8 cellular contexts compared by ENCODE assay signal in genomic region chr17:8056232-8056975, GRCh38. TPM values are rescaled to one million over a fixed set of nuclear protein-coding genes. Genes with fewer than 3 reads are reported as not detected.
A peak's percentile ranks its signal among the peaks of the same experiment; 100 is the strongest.
DNase-seq lines count a peak whose midpoint lies in the region; ATAC-seq and TF ChIP-seq lines count a peak whose summit lies in the region.

No MANE protein-coding gene starts in this region.

- H3K4me3 ChIP-seq in GM12865 (ENCODE audit: low read depth, low read length) (no peak overlapping the region), smooth muscle cell (peak overlapping the region; percentile 18), HAP-1 (no peak overlapping the region)

- H3K27me3 Mint-ChIP-seq in WTC11 (ENCODE audit: low read depth): peaks cover 27% of the 10 kb centered on the region

- no peak overlapping the region for H2AFZ ChIP-seq in smooth muscle cell (ENCODE audit: low read depth)

- POLR2A ChIA-PET in WTC11 (lab: Charles Lee): no interaction called here

- in situ Hi-C loops in HAP-1 (cut with MboI; ENCODE audit: low sequenced_read_pairs): loop anchor here (5.0 to 25.0 kb wide), 2 partner anchors 139 to 681 kb away; partner anchors contain the start of genes CCDC42 and RNF227

- intact Hi-C loops in left cardiac atrium (cut with DNase I): loop anchor here (5.0 to 10.0 kb wide), 3 partner anchors 62 to 232 kb away; no protein-coding TSS in a partner anchor

- H3K4me2 ChIP-seq in smooth muscle cell: peak overlapping the region; percentile 50

- DNase-seq in GM12865 (ENCODE audit: low read depth): peak; percentile 71
- DNase-seq in HK-2 (ENCODE audit: unreplicated experiment): peak; percentile 24
- peak; percentile 8 for DNase-seq in WTC11 (ENCODE audit: low spot score)
- no peak for DNase-seq in left cardiac atrium
- DNase-seq in smooth muscle cell (lab: John Stamatoyannopoulos, UW; ENCODE audit: unreplicated experiment): no peak
- DNase-seq in retina: no peak
- no peak for DNase-seq in NCI-H1048 (lab: John Stamatoyannopoulos, UW)
- DNase-seq in HAP-1 (ENCODE audit: low spot score in 2 of 2): no peak

- H3K9me3 Mint-ChIP-seq in WTC11: no peaks in the 10 kb centered on the region

- H3K27me3 ChIP-seq in smooth muscle cell (ENCODE audit: low read depth) (peaks cover 26% of the 10 kb centered on the region), HAP-1 (ENCODE audit: low read depth) (peaks cover 6% of the 10 kb centered on the region; the same call in 1 of the 2 replicates)

- 25% methylated on average over 14 of the region's 14 CpGs for WGBS in smooth muscle cell (ENCODE audit: low lambda C conversion rate)

- TF ChIP-seq CTCF in GM12865 (IDR thresholded peaks at IDR 0.05; ENCODE audit: insufficient read depth, low read depth, low read length, missing control alignments) (no peak), WTC11 (IDR thresholded peaks at IDR 0.05) (no peak), smooth muscle cell (IDR thresholded peaks at IDR 0.05; ENCODE audit: borderline replicate concordance, insufficient read depth, poor library complexity, severe bottlenecking) (no peak)

- H3K4me1 Mint-ChIP-seq in WTC11: peaks cover 25% of the 10 kb centered on the region

- no peak overlapping the region for H3K27ac Mint-ChIP-seq in WTC11

- no peak overlapping the region for H3K4me3 Mint-ChIP-seq in WTC11

- CTCF ChIA-PET in WTC11 (lab: Charles Lee): interaction anchor here (1.0 to 11.8 kb wide), 16 partner anchors 9 to 313 kb away, joined by 3 to 380 read pairs (median 12); partner anchors contain the start of genes ALOXE3 and RNF227

- H3K36me3 ChIP-seq in smooth muscle cell (ENCODE audit: low read depth) (no peaks in the 10 kb centered on the region), HAP-1 (replicated peaks) (no peaks in the 10 kb centered on the region)

- H3F3A ChIP-seq in smooth muscle cell (ENCODE audit: low read depth): peaks cover 9% of the 10 kb centered on the region

- H3K36me3 Mint-ChIP-seq in WTC11: no peaks in the 10 kb centered on the region

- ATAC-seq in WTC11 (no peak), left cardiac atrium (peak; percentile 58 to 61)

- H3K79me2 ChIP-seq in smooth muscle cell (ENCODE audit: low read depth): no peaks in the 10 kb centered on the region

- H3K9ac ChIP-seq in smooth muscle cell (ENCODE audit: low read depth): no peak overlapping the region

- H3K4me1 ChIP-seq in smooth muscle cell (ENCODE audit: low read depth) (no peaks in the 10 kb centered on the region), HAP-1 (peaks cover 10% of the 10 kb centered on the region)

- H3K9me3 ChIP-seq in smooth muscle cell (replicated peaks; ENCODE audit: low read depth) (no peaks in the 10 kb centered on the region), HAP-1 (no peaks in the 10 kb centered on the region)

- peak overlapping the region; percentile 1 for H3K27ac ChIP-seq in smooth muscle cell (ENCODE audit: low read depth)

- H4K20me1 ChIP-seq in smooth muscle cell (ENCODE audit: low read depth): no peaks in the 10 kb centered on the region

TF ChIP-seq in WTC11, 78 proteins besides CTCF, POLR2A, EP300 and RAD21:
- peak; percentile 90 for TF ChIP-seq GABPB1 (CRISPR knock-in tag; IDR thresholded peaks at IDR 0.05)
- TF ChIP-seq NFE2L1 (CRISPR knock-in tag; IDR thresholded peaks at IDR 0.05): no peak
- TF ChIP-seq PREB (CRISPR knock-in tag; IDR thresholded peaks at IDR 0.05; ENCODE audit: borderline replicate concordance): no peak
- no peak for TF ChIP-seq ZBTB43 (CRISPR knock-in tag; IDR thresholded peaks at IDR 0.05)
- no peak for TF ChIP-seq ARID4B (CRISPR knock-in tag; IDR thresholded peaks at IDR 0.05; ENCODE audit: borderline replicate concordance)
- TF ChIP-seq RELA (CRISPR knock-in tag; IDR thresholded peaks at IDR 0.05; ENCODE audit: borderline replicate concordance): no peak

RNA-seq across cellular contexts. Expression of gene ALOX15B, which starts 17.5 kb away (rescaled TPM):
- total RNA-seq in WTC11 (2021) (0.22 to 0.87 TPM (median 0.73 TPM) in 3 replicates), left cardiac atrium (under 1 TPM in 1 of 2 donors, not detected in 1; 0.39 TPM), smooth muscle cell (0.18 and 0.27 TPM in 2 replicates)
- 0.69 and 1.1 TPM in 2 replicates for polyA plus RNA-seq in smooth muscle cell

RNA-seq across cellular contexts. Expression of gene ALOX12B, which starts 31.1 kb away (rescaled TPM):
- total RNA-seq in WTC11 (2021) (0.72 to 1.8 TPM (median 0.82 TPM) in 3 replicates), left cardiac atrium (not detected), smooth muscle cell (4.7 and 4.9 TPM in 2 replicates)
- polyA plus RNA-seq in smooth muscle cell: 3.0 and 3.7 TPM in 2 replicates

RNA-seq across cellular contexts. Expression of gene GUCY2D, which starts 54.0 kb away (rescaled TPM):
- 0.87 to 1.9 TPM (median 1.1 TPM) in 3 replicates for total RNA-seq in WTC11 (2021)
- under 1 TPM; 0.10 to 0.38 TPM for total RNA-seq in left cardiac atrium
- total RNA-seq in smooth muscle cell: 0.09 TPM in 1 of 2 replicates, not detected in the other
- polyA plus RNA-seq in smooth muscle cell: 0.30 and 0.57 TPM in 2 replicates

Comparison
In these comparisons a context has a peak if more than half of its experiments do, and no peak if none do; other contexts are left out.
1. DNase-seq: peak in GM12865 (single experiment), HK-2 (single experiment) and WTC11 (single experiment); none in left cardiac atrium (single experiment), smooth muscle cell (single experiment), retina (single experiment), NCI-H1048 (single experiment) and HAP-1 (0 of 2).